1 cellular context compared by ENCODE assay signal in genomic region chr3:176505878-176506621, GRCh38.
A peak's percentile ranks its signal among the peaks of the same experiment; 100 is the strongest.
TF ChIP-seq lines count a peak whose summit lies in the region.

No MANE protein-coding gene starts in this region.

TF ChIP-seq in H1, 55 proteins besides CTCF, POLR2A, EP300 and RAD21:
- TF ChIP-seq E2F6 (IDR thresholded peaks at IDR 0.05) = peak; percentile 98
- peak; percentile 17; the same call in 1 of the 2 replicates for TF ChIP-seq TBP (IDR thresholded peaks at IDR 0.05; ENCODE audit: low read depth, low read length)
- 0 out of 2 replicates have a peak, but pooled peaks have one; percentile 65 for TF ChIP-seq RBBP5 (IDR thresholded peaks at IDR 0.05; ENCODE audit: borderline replicate concordance, low read depth, low read length)
- no peak for TF ChIP-seq CBX5 (IDR thresholded peaks at IDR 0.05; ENCODE audit: low read depth, low read length)
- TF ChIP-seq, protein P1, sequence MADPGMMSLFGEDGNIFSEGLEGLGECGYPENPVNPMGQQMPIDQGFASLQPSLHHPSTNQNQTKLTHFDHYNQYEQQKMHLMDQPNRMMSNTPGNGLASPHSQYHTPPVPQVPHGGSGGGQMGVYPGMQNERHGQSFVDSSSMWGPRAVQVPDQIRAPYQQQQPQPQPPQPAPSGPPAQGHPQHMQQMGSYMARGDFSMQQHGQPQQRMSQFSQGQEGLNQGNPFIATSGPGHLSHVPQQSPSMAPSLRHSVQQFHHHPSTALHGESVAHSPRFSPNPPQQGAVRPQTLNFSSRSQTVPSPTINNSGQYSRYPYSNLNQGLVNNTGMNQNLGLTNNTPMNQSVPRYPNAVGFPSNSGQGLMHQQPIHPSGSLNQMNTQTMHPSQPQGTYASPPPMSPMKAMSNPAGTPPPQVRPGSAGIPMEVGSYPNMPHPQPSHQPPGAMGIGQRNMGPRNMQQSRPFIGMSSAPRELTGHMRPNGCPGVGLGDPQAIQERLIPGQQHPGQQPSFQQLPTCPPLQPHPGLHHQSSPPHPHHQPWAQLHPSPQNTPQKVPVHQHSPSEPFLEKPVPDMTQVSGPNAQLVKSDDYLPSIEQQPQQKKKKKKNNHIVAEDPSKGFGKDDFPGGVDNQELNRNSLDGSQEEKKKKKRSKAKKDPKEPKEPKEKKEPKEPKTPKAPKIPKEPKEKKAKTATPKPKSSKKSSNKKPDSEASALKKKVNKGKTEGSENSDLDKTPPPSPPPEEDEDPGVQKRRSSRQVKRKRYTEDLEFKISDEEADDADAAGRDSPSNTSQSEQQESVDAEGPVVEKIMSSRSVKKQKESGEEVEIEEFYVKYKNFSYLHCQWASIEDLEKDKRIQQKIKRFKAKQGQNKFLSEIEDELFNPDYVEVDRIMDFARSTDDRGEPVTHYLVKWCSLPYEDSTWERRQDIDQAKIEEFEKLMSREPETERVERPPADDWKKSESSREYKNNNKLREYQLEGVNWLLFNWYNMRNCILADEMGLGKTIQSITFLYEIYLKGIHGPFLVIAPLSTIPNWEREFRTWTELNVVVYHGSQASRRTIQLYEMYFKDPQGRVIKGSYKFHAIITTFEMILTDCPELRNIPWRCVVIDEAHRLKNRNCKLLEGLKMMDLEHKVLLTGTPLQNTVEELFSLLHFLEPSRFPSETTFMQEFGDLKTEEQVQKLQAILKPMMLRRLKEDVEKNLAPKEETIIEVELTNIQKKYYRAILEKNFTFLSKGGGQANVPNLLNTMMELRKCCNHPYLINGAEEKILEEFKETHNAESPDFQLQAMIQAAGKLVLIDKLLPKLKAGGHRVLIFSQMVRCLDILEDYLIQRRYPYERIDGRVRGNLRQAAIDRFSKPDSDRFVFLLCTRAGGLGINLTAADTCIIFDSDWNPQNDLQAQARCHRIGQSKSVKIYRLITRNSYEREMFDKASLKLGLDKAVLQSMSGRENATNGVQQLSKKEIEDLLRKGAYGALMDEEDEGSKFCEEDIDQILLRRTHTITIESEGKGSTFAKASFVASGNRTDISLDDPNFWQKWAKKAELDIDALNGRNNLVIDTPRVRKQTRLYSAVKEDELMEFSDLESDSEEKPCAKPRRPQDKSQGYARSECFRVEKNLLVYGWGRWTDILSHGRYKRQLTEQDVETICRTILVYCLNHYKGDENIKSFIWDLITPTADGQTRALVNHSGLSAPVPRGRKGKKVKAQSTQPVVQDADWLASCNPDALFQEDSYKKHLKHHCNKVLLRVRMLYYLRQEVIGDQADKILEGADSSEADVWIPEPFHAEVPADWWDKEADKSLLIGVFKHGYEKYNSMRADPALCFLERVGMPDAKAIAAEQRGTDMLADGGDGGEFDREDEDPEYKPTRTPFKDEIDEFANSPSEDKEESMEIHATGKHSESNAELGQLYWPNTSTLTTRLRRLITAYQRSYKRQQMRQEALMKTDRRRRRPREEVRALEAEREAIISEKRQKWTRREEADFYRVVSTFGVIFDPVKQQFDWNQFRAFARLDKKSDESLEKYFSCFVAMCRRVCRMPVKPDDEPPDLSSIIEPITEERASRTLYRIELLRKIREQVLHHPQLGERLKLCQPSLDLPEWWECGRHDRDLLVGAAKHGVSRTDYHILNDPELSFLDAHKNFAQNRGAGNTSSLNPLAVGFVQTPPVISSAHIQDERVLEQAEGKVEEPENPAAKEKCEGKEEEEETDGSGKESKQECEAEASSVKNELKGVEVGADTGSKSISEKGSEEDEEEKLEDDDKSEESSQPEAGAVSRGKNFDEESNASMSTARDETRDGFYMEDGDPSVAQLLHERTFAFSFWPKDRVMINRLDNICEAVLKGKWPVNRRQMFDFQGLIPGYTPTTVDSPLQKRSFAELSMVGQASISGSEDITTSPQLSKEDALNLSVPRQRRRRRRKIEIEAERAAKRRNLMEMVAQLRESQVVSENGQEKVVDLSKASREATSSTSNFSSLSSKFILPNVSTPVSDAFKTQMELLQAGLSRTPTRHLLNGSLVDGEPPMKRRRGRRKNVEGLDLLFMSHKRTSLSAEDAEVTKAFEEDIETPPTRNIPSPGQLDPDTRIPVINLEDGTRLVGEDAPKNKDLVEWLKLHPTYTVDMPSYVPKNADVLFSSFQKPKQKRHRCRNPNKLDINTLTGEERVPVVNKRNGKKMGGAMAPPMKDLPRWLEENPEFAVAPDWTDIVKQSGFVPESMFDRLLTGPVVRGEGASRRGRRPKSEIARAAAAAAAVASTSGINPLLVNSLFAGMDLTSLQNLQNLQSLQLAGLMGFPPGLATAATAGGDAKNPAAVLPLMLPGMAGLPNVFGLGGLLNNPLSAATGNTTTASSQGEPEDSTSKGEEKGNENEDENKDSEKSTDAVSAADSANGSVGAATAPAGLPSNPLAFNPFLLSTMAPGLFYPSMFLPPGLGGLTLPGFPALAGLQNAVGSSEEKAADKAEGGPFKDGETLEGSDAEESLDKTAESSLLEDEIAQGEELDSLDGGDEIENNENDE (IDR thresholded peaks at IDR 0.05; ENCODE audit: insufficient replicate concordance, low read length) = no peak
- peak; percentile 61 for TF ChIP-seq TAF1 (IDR thresholded peaks at IDR 0.05; ENCODE audit: low read depth, low read length)
- TF ChIP-seq SP1 (IDR thresholded peaks at IDR 0.05; ENCODE audit: low read depth, low read length) = peak; percentile 73
- no peak for TF ChIP-seq CHD1 (IDR thresholded peaks at IDR 0.05; ENCODE audit: low read depth, low read length)
- TF ChIP-seq ASH2L (IDR thresholded peaks at IDR 0.05; ENCODE audit: low read length) = peak; percentile 95
- TF ChIP-seq TAF7 (optimal IDR thresholded peaks at IDR 0.05; ENCODE audit: borderline replicate concordance, low read depth, low read length) = peak; percentile 49
- no peak for TF ChIP-seq CTBP2 (IDR thresholded peaks at IDR 0.05; ENCODE audit: borderline replicate concordance, insufficient read depth, insufficient read length, low read length)
- peak; percentile 59 for TF ChIP-seq USF2 (IDR thresholded peaks at IDR 0.05; ENCODE audit: low read length)
- peak in 1 of 2 experiments; percentile 36; a peak in 1 of 4 replicates for TF ChIP-seq HDAC2 (IDR thresholded peaks at IDR 0.05; ENCODE audit: borderline replicate concordance in 1 of 2, low read depth in 2 of 2, low read length in 2 of 2)
- no peak for TF ChIP-seq BCL11A (IDR thresholded peaks at IDR 0.05; ENCODE audit: low read depth in 2 of 2, low read length in 2 of 2)
- TF ChIP-seq CREB1 (IDR thresholded peaks at IDR 0.05) = peak; percentile 81
- 0 out of 2 replicates have a peak, but pooled peaks have one; percentile 42 for TF ChIP-seq TCF12 (IDR thresholded peaks at IDR 0.05; ENCODE audit: low read depth, low read length)
- TF ChIP-seq PHF8 (conservative IDR thresholded peaks at IDR 0.05; ENCODE audit: low read depth, low read length) = no peak
- peak; percentile 84; the same call in 1 of the 2 replicates for TF ChIP-seq POU5F1 (IDR thresholded peaks at IDR 0.05; ENCODE audit: low read depth, low read length)
- TF ChIP-seq CHD2 (IDR thresholded peaks at IDR 0.05; ENCODE audit: low read length) = 0 out of 2 replicates have a peak, but pooled peaks have one; percentile 63
- TF ChIP-seq GTF2F1 (IDR thresholded peaks at IDR 0.05; ENCODE audit: borderline replicate concordance, low read depth, low read length) = no peak
- peak; percentile 30; the same call in 1 of the 2 replicates for TF ChIP-seq TEAD4 (IDR thresholded peaks at IDR 0.05; ENCODE audit: low read depth, low read length)
- no peak for TF ChIP-seq NRF1 (IDR thresholded peaks at IDR 0.05; ENCODE audit: low read depth, low read length)
- peak; percentile 87 for TF ChIP-seq NANOG (IDR thresholded peaks at IDR 0.05; ENCODE audit: insufficient read depth, low read depth, low read length, poor library complexity, severe bottlenecking)
- TF ChIP-seq SRF (IDR thresholded peaks at IDR 0.05; ENCODE audit: low read depth, low read length) = no peak
- TF ChIP-seq, protein P2, sequence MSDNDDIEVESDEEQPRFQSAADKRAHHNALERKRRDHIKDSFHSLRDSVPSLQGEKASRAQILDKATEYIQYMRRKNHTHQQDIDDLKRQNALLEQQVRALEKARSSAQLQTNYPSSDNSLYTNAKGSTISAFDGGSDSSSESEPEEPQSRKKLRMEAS (IDR thresholded peaks at IDR 0.05) = peak; percentile 99
- TF ChIP-seq BACH1 (IDR thresholded peaks at IDR 0.05; ENCODE audit: low read length) = 0 out of 2 replicates have a peak, but pooled peaks have one; percentile 12
- TF ChIP-seq SAP30 (IDR thresholded peaks at IDR 0.05; ENCODE audit: insufficient read depth, insufficient replicate concordance, low read length) = no peak
- TF ChIP-seq SUZ12 (IDR thresholded peaks at IDR 0.05; ENCODE audit: low read length) = no peak
- no peak for TF ChIP-seq SP2 (IDR thresholded peaks at IDR 0.05; ENCODE audit: low read length)
- TF ChIP-seq RFX5 (IDR thresholded peaks at IDR 0.05; ENCODE audit: borderline replicate concordance, low read depth, low read length) = no peak
- TF ChIP-seq, protein P3, sequence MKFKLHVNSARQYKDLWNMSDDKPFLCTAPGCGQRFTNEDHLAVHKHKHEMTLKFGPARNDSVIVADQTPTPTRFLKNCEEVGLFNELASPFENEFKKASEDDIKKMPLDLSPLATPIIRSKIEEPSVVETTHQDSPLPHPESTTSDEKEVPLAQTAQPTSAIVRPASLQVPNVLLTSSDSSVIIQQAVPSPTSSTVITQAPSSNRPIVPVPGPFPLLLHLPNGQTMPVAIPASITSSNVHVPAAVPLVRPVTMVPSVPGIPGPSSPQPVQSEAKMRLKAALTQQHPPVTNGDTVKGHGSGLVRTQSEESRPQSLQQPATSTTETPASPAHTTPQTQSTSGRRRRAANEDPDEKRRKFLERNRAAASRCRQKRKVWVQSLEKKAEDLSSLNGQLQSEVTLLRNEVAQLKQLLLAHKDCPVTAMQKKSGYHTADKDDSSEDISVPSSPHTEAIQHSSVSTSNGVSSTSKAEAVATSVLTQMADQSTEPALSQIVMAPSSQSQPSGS (IDR thresholded peaks at IDR 0.05; ENCODE audit: low read length) = no peak; the same call in 1 of the 2 replicates
